Comparison of ENCODE assay signal across 8 cellular contexts in the genomic region with DNA sequence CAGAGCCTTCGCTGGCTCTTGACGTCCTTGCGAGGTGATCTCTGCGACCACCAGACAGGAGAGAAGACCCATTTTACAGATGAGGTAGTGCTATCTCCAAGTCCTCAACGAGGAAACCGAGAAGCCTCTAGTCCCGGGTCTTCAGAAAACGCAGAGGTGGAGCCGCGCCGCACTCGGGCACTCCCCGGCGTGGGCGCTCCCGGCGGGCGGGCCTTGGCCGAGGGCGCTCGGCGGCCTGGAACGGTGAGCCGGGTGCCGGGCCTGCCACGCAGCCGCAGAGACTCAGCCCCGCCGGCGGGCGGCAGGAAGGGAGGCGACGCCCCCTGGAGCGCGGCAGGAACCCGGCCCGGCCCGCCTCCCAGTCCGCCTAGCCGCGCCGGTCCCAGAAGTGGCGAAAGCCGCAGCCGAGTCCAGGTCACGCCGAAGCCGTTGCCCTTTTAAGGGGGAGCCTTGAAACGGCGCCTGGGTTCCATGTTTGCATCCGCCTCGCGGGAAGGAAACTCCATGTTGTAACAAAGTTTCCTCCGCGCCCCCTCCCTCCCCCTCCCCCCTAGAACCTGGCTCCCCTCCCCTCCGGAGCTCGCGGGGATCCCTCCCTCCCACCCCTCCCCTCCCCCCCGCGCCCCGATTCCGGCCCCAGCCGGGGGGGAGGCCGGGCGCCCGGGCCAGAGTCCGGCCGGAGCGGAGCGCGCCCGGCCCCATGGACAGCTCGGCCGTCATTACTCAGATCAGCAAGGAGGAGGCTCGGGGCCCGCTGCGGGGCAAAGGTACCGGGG. TPM values are rescaled to one million over a fixed set of nuclear protein-coding genes. Genes with fewer than 3 reads are reported as not detected.
A peak's percentile ranks its signal among the peaks of the same experiment; 100 is the strongest.
DNase-seq lines count a peak whose midpoint lies in the region; ATAC-seq and TF ChIP-seq lines count a peak whose summit lies in the region.

A gene with protein sequence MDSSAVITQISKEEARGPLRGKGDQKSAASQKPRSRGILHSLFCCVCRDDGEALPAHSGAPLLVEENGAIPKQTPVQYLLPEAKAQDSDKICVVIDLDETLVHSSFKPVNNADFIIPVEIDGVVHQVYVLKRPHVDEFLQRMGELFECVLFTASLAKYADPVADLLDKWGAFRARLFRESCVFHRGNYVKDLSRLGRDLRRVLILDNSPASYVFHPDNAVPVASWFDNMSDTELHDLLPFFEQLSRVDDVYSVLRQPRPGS (plus strand): TSS at position 478 of the 776 bp plus-strand sequence. CDS start 223 bp downstream, at position 701.

- ATAC-seq in GM19351 (IDR thresholded peaks at IDR 0.05; ENCODE audit: unreplicated experiment) (peak; percentile 34), HG03520 (IDR thresholded peaks at IDR 0.05; ENCODE audit: unreplicated experiment) (peak; percentile 33)

- peaks cover 32% of the 10 kb centered on the region for H3K36me3 ChIP-seq in BLaER1
- H3K36me3 ChIP-seq in liver (ENCODE audit: control insufficient read depth in 4 of 4, insufficient read depth in 3 of 4, low read depth in 1 of 4, low read length in 3 of 4): peaks cover 7 to 19% (median 12%) of the 10 kb centered on the region in 4 donors

- H3K9ac ChIP-seq in BLaER1: peak within 1 kb of the TSS; percentile 96
- peak within 1 kb of the TSS; percentile 72 to 91 for H3K9ac ChIP-seq in liver (ENCODE audit: low read depth in 1 of 2, low read length in 2 of 2)

- no peak for TF ChIP-seq CTCF in liver (IDR thresholded peaks at IDR 0.05; ENCODE audit: low read depth, low read length, missing input control)

- DNase-seq in NCI-H774 (lab: John Stamatoyannopoulos, UW) (peak; percentile 89), dermis blood vessel endothelial cell (peak; percentile 99)
- DNase-seq in activated CD4-positive, alpha-beta T cell treated with anti-CD3 and anti-CD28 coated beads, Interleukin-2, amount 50 U/mL, for 48 hours: peak; percentile 87 to 91
- peak; percentile 92 for DNase-seq in stimulated activated CD4-positive, alpha-beta T cell treated with anti-CD3 and anti-CD28 coated beads, Interleukin-4, amount 100 ng/mL, for 24 hours

- no peaks in the 10 kb centered on the region for H3K9me3 ChIP-seq in BLaER1
- no peaks in the 10 kb centered on the region for H3K9me3 ChIP-seq in liver (ENCODE audit: control insufficient read depth in 4 of 4, low read length in 3 of 4)

- peak within 1 kb of the TSS; percentile 99 for H3K4me2 ChIP-seq in BLaER1

- H4K20me1 ChIP-seq in BLaER1: peaks cover 28% of the 10 kb centered on the region

- H3K4me1 ChIP-seq in BLaER1 (peaks cover 77% of the 10 kb centered on the region), liver (ENCODE audit: control insufficient read depth in 4 of 4, insufficient read depth in 4 of 4, low read length in 3 of 4) (peaks cover 15 to 62% (median 55%) of the 10 kb centered on the region in 4 donors)

- H3K27ac ChIP-seq in BLaER1 (peak within 1 kb of the TSS; percentile 97), liver (ENCODE audit: low read depth in 1 of 2, low read length in 2 of 2) (peak within 1 kb of the TSS; percentile 99)

- peaks cover 26% of the 10 kb centered on the region for H3K27me3 ChIP-seq in BLaER1
- no peaks in the 10 kb centered on the region for H3K27me3 ChIP-seq in liver (ENCODE audit: control insufficient read depth in 4 of 4, insufficient read depth in 4 of 4, low read length in 3 of 4)

- under 1% methylated on average over 78 of the region's 78 CpGs for WGBS in liver

- H3K4me3 ChIP-seq in BLaER1 (peak within 1 kb of the TSS; percentile 93), liver (ENCODE audit: low read depth in 1 of 3, low read length in 3 of 3) (peak within 1 kb of the TSS; percentile 83 to 91 (median 88))

- peak in 1 of 2 donors; percentile 48 for TF ChIP-seq RAD21 in liver (IDR thresholded peaks at IDR 0.05)

TF ChIP-seq in liver, 16 proteins besides CTCF, POLR2A, EP300 and RAD21:
- TF ChIP-seq HNF4G (IDR thresholded peaks at IDR 0.05): no peak
- peak; percentile 66 for TF ChIP-seq SP1 (IDR thresholded peaks at IDR 0.05)
- peak in 1 of 2 donors; percentile 61 for TF ChIP-seq GABPA (IDR thresholded peaks at IDR 0.05 in 1 of 2, conservative IDR thresholded peaks at IDR 0.05 in 1 of 2)
- peak; percentile 44 to 84 for TF ChIP-seq EGR1 (IDR thresholded peaks at IDR 0.05; ENCODE audit: low read depth in 2 of 2)
- TF ChIP-seq ATF3 (IDR thresholded peaks at IDR 0.05): no peak
- TF ChIP-seq JUND (IDR thresholded peaks at IDR 0.05): no peak
- TF ChIP-seq ZBTB33 (IDR thresholded peaks at IDR 0.05): peak; percentile 16
- no peak for TF ChIP-seq FOXA1 (IDR thresholded peaks at IDR 0.05)
- TF ChIP-seq YY1 (IDR thresholded peaks at IDR 0.05): peak; percentile 87
- TF ChIP-seq NR2F2 (IDR thresholded peaks at IDR 0.05): no peak
- TF ChIP-seq, protein P1, sequence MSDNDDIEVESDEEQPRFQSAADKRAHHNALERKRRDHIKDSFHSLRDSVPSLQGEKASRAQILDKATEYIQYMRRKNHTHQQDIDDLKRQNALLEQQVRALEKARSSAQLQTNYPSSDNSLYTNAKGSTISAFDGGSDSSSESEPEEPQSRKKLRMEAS (IDR thresholded peaks at IDR 0.05): peak; percentile 90
- TF ChIP-seq FOXA2 (IDR thresholded peaks at IDR 0.05): no peak
- TF ChIP-seq TAF1 (conservative IDR thresholded peaks at IDR 0.05): no peak
- TF ChIP-seq HNF4A (conservative IDR thresholded peaks at IDR 0.05): peak; percentile 43 to 50
- peak; percentile 13 for TF ChIP-seq REST (IDR thresholded peaks at IDR 0.05)
- TF ChIP-seq RXRA (IDR thresholded peaks at IDR 0.05): peak in 1 of 2 donors; percentile 28

RNA-seq across cellular contexts. Expression of the gene that starts here (rescaled TPM):
- total RNA-seq in dermis blood vessel endothelial cell: 103 and 110 TPM in 2 replicates
- 10 to 100 TPM; 46.6 to 66.5 TPM for total RNA-seq in liver
- 10 to 100 TPM; 38.3 to 76.5 TPM for polyA plus RNA-seq in liver

Comparison
In these comparisons a context has a peak if more than half of its experiments do, and no peak if none do; other contexts are left out.
1. Peak in every context shown above with its lines: DNase-seq, ATAC-seq, H3K4me3 ChIP-seq and H3K27ac ChIP-seq.